In genomic region chr1:212677136-212677535, GRCh38 we compare ENCODE assay signal across 19 cellular contexts.
"Had no signal": no experiment of that assay in that cellular context is flagged by ENCODE, and none has a peak within 500 bp of the region (broad histone marks: within the 10 kb centered on the region; RNA-seq: fewer than 3 reads in every experiment).

No MANE protein-coding gene starts in this region.

- H3K9me3 Mint-ChIP-seq: nephron had no signal

- H3K36me3 Mint-ChIP-seq: activated naive CD8-positive, alpha-beta T cell; brain had no signal

- H3K27ac Mint-ChIP-seq: activated naive CD8-positive, alpha-beta T cell; nephron; progenitor cell of endocrine pancreas had no signal

- DNase-seq: activated CD4-positive, alpha-beta T cell treated with anti-CD3 and anti-CD28 coated beads for 48 hours; activated gamma-delta T cell; activated T-cell treated with anti-CD3 and anti-CD28 coated beads, Interleukin-2, amount 50 U/mL, for 1 hour; central memory CD4-positive, alpha-beta T cell; colonic mucosa; esophagus squamous epithelium; kidney glomerular epithelial cell; mesenchymal stem cell; occipital lobe; right cardiac atrium; stimulated activated CD4-positive, alpha-beta T cell treated with anti-CD3 and anti-CD28 coated beads, Interleukin-4, amount 100 ng/mL, for 24 hours; stomach; testis; upper lobe of right lung had no signal

- H3K27me3 Mint-ChIP-seq: activated naive CD8-positive, alpha-beta T cell had no signal

- H3K4me1 Mint-ChIP-seq: nephron had no signal

- ATAC-seq: right cardiac atrium had no signal

- H3K4me3 ChIP-seq: colonic mucosa, esophagus squamous epithelium, skin epidermis, stomach, testis, upper lobe of right lung had no signal

- H3K4me3 Mint-ChIP-seq: activated naive CD8-positive, alpha-beta T cell; brain; nephron had no signal
